In the genomic region with DNA sequence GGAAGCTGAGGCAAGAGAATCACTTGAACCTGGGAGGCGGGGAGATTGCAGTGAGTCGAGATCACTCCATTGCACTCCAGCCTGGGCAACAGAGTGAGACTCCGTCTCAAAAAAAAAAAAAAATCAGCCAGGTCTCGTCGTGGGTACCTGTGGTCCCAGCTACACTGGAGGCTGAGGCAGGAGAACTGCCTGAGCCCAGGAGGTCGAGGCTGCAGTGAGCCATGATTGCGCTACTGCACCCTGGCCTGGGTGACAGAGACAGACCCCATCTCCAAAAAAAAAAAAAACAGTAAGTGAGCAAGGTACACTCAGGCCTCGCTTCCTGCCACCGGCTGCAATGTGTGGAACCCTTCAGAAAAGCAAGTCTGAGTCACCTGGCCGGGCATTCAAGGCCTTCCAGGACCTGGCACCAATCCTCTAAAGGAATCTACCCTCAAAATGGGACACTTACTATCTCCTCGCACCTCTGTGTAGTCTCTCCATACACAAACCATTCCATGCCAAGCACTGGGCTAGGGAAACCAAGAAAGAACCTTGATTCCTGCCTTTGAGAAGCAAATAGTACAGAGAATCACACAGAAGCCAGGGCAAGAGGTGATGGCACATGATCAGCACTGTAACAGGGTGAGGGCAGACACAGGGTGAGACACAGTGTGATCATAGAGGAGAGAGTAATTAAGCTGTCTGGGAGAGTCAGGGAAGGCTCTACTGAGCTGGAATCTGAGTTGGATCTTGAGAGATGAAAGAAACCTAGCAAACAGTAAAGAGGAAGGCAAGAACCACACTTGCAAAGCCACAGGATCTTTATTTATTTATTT, we compare ENCODE assay signal across 10 cellular contexts. TPM values are rescaled to one million over a fixed set of nuclear protein-coding genes. Genes with fewer than 3 reads are reported as not detected.
DNase-seq lines count a peak whose midpoint lies in the region; ATAC-seq and TF ChIP-seq lines count a peak whose summit lies in the region.
"Had no signal": no experiment of that assay in that cellular context is flagged by ENCODE, and none has a peak within 500 bp of the region (broad histone marks: within the 10 kb centered on the region; RNA-seq: fewer than 3 reads in every experiment).

No MANE protein-coding gene starts in this region.

- H3K27ac ChIP-seq in ascending aorta = no peak overlapping the region
- H3K27ac ChIP-seq: cardiac muscle cell had no signal

- peak overlapping the region; percentile 96 for H3K27ac Mint-ChIP-seq in dendritic cell treated with granulocyte-macrophage colony-stimulating factor and Interleukin-4, amounts not matched to agents 40 ng/mL and 50 ng/mL, for 4 days
- peak overlapping the region; percentile 10 for H3K27ac Mint-ChIP-seq in neural crest cell (ENCODE audit: unreplicated experiment)

- H3K36me3 ChIP-seq in ascending aorta = peaks cover 3 to 5% of the 10 kb centered on the region in 2 donors
- H3K36me3 ChIP-seq: cardiac muscle cell had no signal

- H3K4me3 ChIP-seq in ascending aorta = no peak overlapping the region
- H3K4me3 ChIP-seq: cardiac muscle cell had no signal

- H3K27me3 ChIP-seq in ascending aorta = no peaks in the 10 kb centered on the region
- H3K27me3 ChIP-seq: cardiac muscle cell had no signal

- intact Hi-C loops in dendritic cell treated with granulocyte-macrophage colony-stimulating factor and Interleukin-4, amounts not matched to agents 40 ng/mL and 50 ng/mL, for 4 days (cut with micrococcal nuclease) = no loop called here
- intact Hi-C loops in ascending aorta (cut with DNase I) = no loop called here

- peaks cover 80% of the 10 kb centered on the region for H3K36me3 Mint-ChIP-seq in dendritic cell treated with granulocyte-macrophage colony-stimulating factor and Interleukin-4, amounts not matched to agents 40 ng/mL and 50 ng/mL, for 4 days (ENCODE audit: low read depth)
- H3K36me3 Mint-ChIP-seq in neural crest cell (ENCODE audit: low read depth) = peaks cover 9% of the 10 kb centered on the region

- no peaks in the 10 kb centered on the region for H3K9me3 Mint-ChIP-seq in dendritic cell treated with granulocyte-macrophage colony-stimulating factor and Interleukin-4, amounts not matched to agents 40 ng/mL and 50 ng/mL, for 4 days
- H3K9me3 Mint-ChIP-seq in neural crest cell = no peaks in the 10 kb centered on the region

- peaks cover 72% of the 10 kb centered on the region for H3K4me1 Mint-ChIP-seq in dendritic cell treated with granulocyte-macrophage colony-stimulating factor and Interleukin-4, amounts not matched to agents 40 ng/mL and 50 ng/mL, for 4 days (ENCODE audit: low read depth)
- H3K4me1 Mint-ChIP-seq in neural crest cell = peaks cover 12% of the 10 kb centered on the region

- H3K27me3 Mint-ChIP-seq in dendritic cell treated with granulocyte-macrophage colony-stimulating factor and Interleukin-4, amounts not matched to agents 40 ng/mL and 50 ng/mL, for 4 days = no peaks in the 10 kb centered on the region
- no peaks in the 10 kb centered on the region for H3K27me3 Mint-ChIP-seq in neural crest cell (ENCODE audit: low read depth)

- no peaks in the 10 kb centered on the region for H3K9me3 ChIP-seq in ascending aorta

- ATAC-seq in GM18502 (IDR thresholded peaks at IDR 0.05; ENCODE audit: poor library complexity, unreplicated experiment) = no peak

- no peak overlapping the region for H3K4me3 Mint-ChIP-seq in dendritic cell treated with granulocyte-macrophage colony-stimulating factor and Interleukin-4, amounts not matched to agents 40 ng/mL and 50 ng/mL, for 4 days
- no peak overlapping the region for H3K4me3 Mint-ChIP-seq in neural crest cell

- peak; percentile 55 for DNase-seq in Daoy (ENCODE audit: low read depth)
- DNase-seq in RKO (ENCODE audit: low spot score) = peak; percentile 41
- no peak for DNase-seq in neural crest cell (ENCODE audit: low read depth, low spot score)
- no peak for DNase-seq in ascending aorta (ENCODE audit: low spot score in 2 of 2)
- no peak for DNase-seq in NCI-H446 treated with DMSO at 0.1 percent for 48 hours (lab: John Stamatoyannopoulos, UW)
- DNase-seq in medulla oblongata (ENCODE audit: extremely low spot score) = no peak
- DNase-seq: NCI-H1694 treated with DMSO at 0.1 percent for 48 hours had no signal

- peaks cover 1 to 5% of the 10 kb centered on the region in 2 donors for H3K4me1 ChIP-seq in ascending aorta

- TF ChIP-seq CTCF in neural crest cell (conservative IDR thresholded peaks at IDR 0.05) = no peak
- TF ChIP-seq CTCF in ascending aorta (IDR thresholded peaks at IDR 0.05) = no peak

RNA-seq across cellular contexts. Expression of gene SCAMP2, which starts 9.7 kb away (rescaled TPM):
- 15.9 and 16.8 TPM in 2 replicates for total RNA-seq in Daoy (2014; rRNA removed; shearing (Covaris generic))
- total RNA-seq in neural crest cell (40.4 and 42.0 TPM in 2 replicates), ascending aorta (90.8 TPM)

RNA-seq across cellular contexts. Expression of gene ULK3, which starts 20.5 kb away (rescaled TPM):
- total RNA-seq in Daoy (2014; rRNA removed; shearing (Covaris generic)) = 17.6 and 24.3 TPM in 2 replicates
- total RNA-seq in neural crest cell = 48.4 TPM in 2 replicates
- total RNA-seq in ascending aorta = 54.0 TPM

RNA-seq across cellular contexts. Expression of gene MPI, which starts 26.4 kb away (rescaled TPM):
- total RNA-seq in Daoy (2014; rRNA removed; shearing (Covaris generic)) = 31.0 and 38.3 TPM in 2 replicates
- total RNA-seq in neural crest cell = 42.6 and 43.8 TPM in 2 replicates
- total RNA-seq in ascending aorta = 118 TPM

RNA-seq across cellular contexts. Expression of gene CPLX3, which starts 37.0 kb away (rescaled TPM):
- not detected in 2 replicates for total RNA-seq in Daoy (2014; rRNA removed; shearing (Covaris generic))
- total RNA-seq in neural crest cell (not detected in 2 replicates), ascending aorta (not detected)
- total RNA-seq: cardiac muscle cell had no signal

RNA-seq across cellular contexts. Expression of gene FAM219B, which starts 43.2 kb away (rescaled TPM):
- 14.2 and 19.1 TPM in 2 replicates for total RNA-seq in Daoy (2014; rRNA removed; shearing (Covaris generic))
- total RNA-seq in neural crest cell = 128 and 138 TPM in 2 replicates
- 17.5 TPM for total RNA-seq in ascending aorta

Comparison
In these comparisons a context has a peak if more than half of its experiments do, and no peak if none do; other contexts are left out.
1. DNase-seq: peak in Daoy (single experiment) and RKO (single experiment); none in neural crest cell (single experiment), ascending aorta (0 of 2), NCI-H446 treated with DMSO at 0.1 percent for 48 hours (single experiment) and medulla oblongata (single experiment).